Comparison of ENCODE assay signal across 9 cellular contexts in genomic region chr18:10213526-10213925, GRCh38.
DNase-seq lines count a peak whose midpoint lies in the region; ATAC-seq and FAIRE-seq lines count a peak whose summit lies in the region.
"Had no signal": no experiment of that assay in that cellular context is flagged by ENCODE, and none has a peak within 500 bp of the region (broad histone marks: within the 10 kb centered on the region; RNA-seq: fewer than 3 reads in every experiment).

No MANE protein-coding gene starts in this region.

- H3K4me3 Mint-ChIP-seq in stimulated activated naive CD8-positive, alpha-beta T cell treated with anti-CD3 and anti-CD28 coated beads, Interleukin-15, amount 100 ng/mL, for 72 hours = no peak overlapping the region
- no peak overlapping the region for H3K4me3 Mint-ChIP-seq in effector memory CD8-positive, alpha-beta T cell

- peak; percentile 68 for ATAC-seq in stimulated activated naive CD8-positive, alpha-beta T cell treated with anti-CD3 and anti-CD28 coated beads, Interleukin-15, amount 100 ng/mL, for 72 hours
- no peak for ATAC-seq in stimulated activated naive CD8-positive, alpha-beta T cell treated with anti-CD3 and anti-CD28 coated beads, Interleukin-15, Interleukin-2, amounts not matched to agents 100 U/mL and 50 U/mL, for 24 hours
- ATAC-seq in HG03280 (IDR thresholded peaks at IDR 0.05; ENCODE audit: unreplicated experiment) = peak; percentile 90
- ATAC-seq in effector memory CD8-positive, alpha-beta T cell (replicated peaks) = no peak

- no peak for DNase-seq in stimulated activated naive CD8-positive, alpha-beta T cell treated with anti-CD3 and anti-CD28 coated beads, Interleukin-15, amount 100 ng/mL, for 72 hours
- DNase-seq in stimulated activated naive CD8-positive, alpha-beta T cell treated with anti-CD3 and anti-CD28 coated beads, Interleukin-15, Interleukin-2, amounts not matched to agents 100 U/mL and 50 U/mL, for 24 hours = no peak
- DNase-seq in OCI-M1 (lab: John Stamatoyannopoulos, UW) = peak; percentile 69
- peak; percentile 29 for DNase-seq in kidney tubule cell (ENCODE audit: low spot score)
- no peak for DNase-seq in SK-N-DZ (ENCODE audit: low spot score)
- DNase-seq in effector memory CD8-positive, alpha-beta T cell = no peak
- no peak for DNase-seq in urothelium cell line (ENCODE audit: low spot score)
- DNase-seq: left cardiac atrium had no signal

- no peaks in the 10 kb centered on the region for H3K4me1 Mint-ChIP-seq in stimulated activated naive CD8-positive, alpha-beta T cell treated with anti-CD3 and anti-CD28 coated beads, Interleukin-15, amount 100 ng/mL, for 72 hours
- H3K4me1 Mint-ChIP-seq in effector memory CD8-positive, alpha-beta T cell (ENCODE audit: low read depth in 2 of 2) = no peaks in the 10 kb centered on the region

- H3K9me3 Mint-ChIP-seq in stimulated activated naive CD8-positive, alpha-beta T cell treated with anti-CD3 and anti-CD28 coated beads, Interleukin-15, amount 100 ng/mL, for 72 hours = peaks cover 6 to 25% of the 10 kb centered on the region in 2 donors
- peaks cover 6 to 7% of the 10 kb centered on the region in 2 donors for H3K9me3 Mint-ChIP-seq in effector memory CD8-positive, alpha-beta T cell

- FAIRE-seq in urothelium cell line (lab: Jason Lieb, UNC) = no peak

- H3K27ac Mint-ChIP-seq in stimulated activated naive CD8-positive, alpha-beta T cell treated with anti-CD3 and anti-CD28 coated beads, Interleukin-15, amount 100 ng/mL, for 72 hours = peak overlapping the region in 1 of 2 donors; percentile 57
- no peak overlapping the region for H3K27ac Mint-ChIP-seq in effector memory CD8-positive, alpha-beta T cell

- H3K27me3 Mint-ChIP-seq in stimulated activated naive CD8-positive, alpha-beta T cell treated with anti-CD3 and anti-CD28 coated beads, Interleukin-15, amount 100 ng/mL, for 72 hours = peaks cover 14% of the 10 kb centered on the region
- H3K27me3 Mint-ChIP-seq in effector memory CD8-positive, alpha-beta T cell = peaks cover 12 to 13% of the 10 kb centered on the region in 2 donors

- no peaks in the 10 kb centered on the region for H3K36me3 Mint-ChIP-seq in effector memory CD8-positive, alpha-beta T cell (ENCODE audit: insufficient read depth)

Comparison
In these comparisons a context has a peak if more than half of its experiments do, and no peak if none do; other contexts are left out.
1. ATAC-seq: peak in stimulated activated naive CD8-positive, alpha-beta T cell treated with anti-CD3 and anti-CD28 coated beads, Interleukin-15, amount 100 ng/mL, for 72 hours (single experiment) and HG03280 (single experiment); none in stimulated activated naive CD8-positive, alpha-beta T cell treated with anti-CD3 and anti-CD28 coated beads, Interleukin-15, Interleukin-2, amounts not matched to agents 100 U/mL and 50 U/mL, for 24 hours (single experiment) and effector memory CD8-positive, alpha-beta T cell (single experiment).
2. DNase-seq: peak in OCI-M1 (single experiment) and kidney tubule cell (single experiment); none in stimulated activated naive CD8-positive, alpha-beta T cell treated with anti-CD3 and anti-CD28 coated beads, Interleukin-15, amount 100 ng/mL, for 72 hours (0 of 2), stimulated activated naive CD8-positive, alpha-beta T cell treated with anti-CD3 and anti-CD28 coated beads, Interleukin-15, Interleukin-2, amounts not matched to agents 100 U/mL and 50 U/mL, for 24 hours (single experiment), SK-N-DZ (single experiment), effector memory CD8-positive, alpha-beta T cell (0 of 3) and urothelium cell line (single experiment).